Comparison of ENCODE assay signal across 27 cellular contexts in the genomic region with DNA sequence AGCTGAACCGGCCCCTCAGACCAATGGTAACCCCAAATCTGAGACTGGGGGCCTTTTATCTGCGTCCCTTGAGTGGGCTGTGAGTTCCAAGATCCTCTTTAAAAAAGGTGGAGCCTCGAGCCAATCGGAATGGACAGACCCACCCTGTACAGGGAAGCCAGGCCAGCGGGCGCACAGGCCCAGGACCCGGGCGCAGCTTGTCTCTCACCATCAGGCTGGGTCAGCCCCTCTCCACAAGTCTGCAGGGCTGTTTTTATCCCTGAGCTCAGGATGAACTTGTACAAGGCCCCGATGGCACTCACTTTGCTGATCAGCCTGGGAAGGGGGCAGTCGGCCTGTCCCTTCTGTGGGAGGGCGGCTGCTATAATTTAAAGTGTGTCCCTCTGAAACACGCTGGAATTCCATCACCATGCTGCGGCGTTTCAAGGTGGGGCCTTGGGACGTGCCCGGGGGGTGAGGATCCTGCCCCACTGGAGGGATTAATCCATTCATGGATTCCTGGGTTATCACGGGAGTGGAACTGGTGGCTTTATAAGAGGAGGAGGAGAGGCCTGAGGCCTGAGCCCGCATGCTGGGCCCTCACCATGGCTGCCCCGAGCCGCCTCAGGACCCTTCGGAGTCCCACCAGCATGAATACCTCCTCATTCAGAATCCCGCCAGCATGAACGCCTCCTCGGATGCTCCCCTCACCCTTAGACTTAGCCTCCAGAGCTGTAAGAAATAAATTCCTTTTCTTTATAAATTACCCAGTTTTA. TPM values are rescaled to one million over a fixed set of nuclear protein-coding genes. Genes with fewer than 3 reads are reported as not detected.
"Had no signal": no experiment of that assay in that cellular context is flagged by ENCODE, and none has a peak within 500 bp of the region (broad histone marks: within the 10 kb centered on the region; RNA-seq: fewer than 3 reads in every experiment).

No MANE protein-coding gene starts in this region.

- H3K36me3 ChIP-seq: adrenal gland, breast epithelium, SJCRH30, WERI-Rb-1 had no signal

- H3K27ac ChIP-seq: adrenal gland, SJCRH30, WERI-Rb-1 had no signal

- H3K4me3 ChIP-seq: adrenal gland, SJCRH30 had no signal

- H3K9me3 ChIP-seq: adrenal gland, breast epithelium, SJCRH30, SK-N-SH had no signal

- ATAC-seq: activated CD4-positive, alpha-beta T cell treated with anti-CD3 and anti-CD28 coated beads for 36 hours; activated CD8-positive, alpha-beta T cell treated with anti-CD3 and anti-CD28 coated beads for 36 hours; activated T-cell treated with anti-CD3 and anti-CD28 coated beads, Interleukin-2, amount 50 U/mL, for 72 hours had no signal

- H3K27me3 ChIP-seq: adrenal gland, breast epithelium had no signal

- H3K36me3 Mint-ChIP-seq: activated naive CD8-positive, alpha-beta T cell treated with anti-CD3 and anti-CD28 coated beads, Interleukin-2, amount 10 ng/mL, durations not matched to agents 7 days and 5 days had no signal

- H3K9me3 Mint-ChIP-seq: activated CD8-positive, alpha-beta T cell treated with anti-CD3 and anti-CD28 coated beads for 36 hours; activated naive CD8-positive, alpha-beta T cell treated with anti-CD3 and anti-CD28 coated beads, Interleukin-2, amount 10 ng/mL, durations not matched to agents 7 days and 5 days; activated T-cell treated with anti-CD3 and anti-CD28 coated beads, Interleukin-2, amount 50 U/mL, for 72 hours; activated T-helper 2 cell treated with anti-CD3 and anti-CD28 coated beads, Interferon-gamma antibody, Interleukin-2, Interleukin-4, amounts not matched to agents 10 μg/mL and 5 μg/mL and 100 μg/mL, durations not matched to agents 14 hours and 24 hours and 36 hours had no signal

- H3K27me3 Mint-ChIP-seq: activated CD4-positive, alpha-beta T cell treated with anti-CD3 and anti-CD28 coated beads for 36 hours had no signal

- H3K27ac Mint-ChIP-seq: activated CD4-positive, alpha-beta T cell treated with anti-CD3 and anti-CD28 coated beads for 36 hours; activated CD8-positive, alpha-beta T cell treated with anti-CD3 and anti-CD28 coated beads for 36 hours; activated naive CD8-positive, alpha-beta T cell treated with anti-CD3 and anti-CD28 coated beads, Interleukin-2, amount 10 ng/mL, durations not matched to agents 7 days and 5 days; activated T-cell treated with anti-CD3 and anti-CD28 coated beads, Interleukin-2, amount 50 U/mL, for 72 hours; activated T-helper 2 cell treated with anti-CD3 and anti-CD28 coated beads, Interferon-gamma antibody, Interleukin-2, Interleukin-4, amounts not matched to agents 10 μg/mL and 5 μg/mL and 100 μg/mL, durations not matched to agents 14 hours and 24 hours and 36 hours had no signal

- H3K9ac ChIP-seq: SK-N-SH had no signal

- H3K4me3 Mint-ChIP-seq: activated CD4-positive, alpha-beta T cell treated with anti-CD3 and anti-CD28 coated beads for 36 hours; activated CD8-positive, alpha-beta T cell treated with anti-CD3 and anti-CD28 coated beads for 36 hours; activated naive CD8-positive, alpha-beta T cell treated with anti-CD3 and anti-CD28 coated beads, Interleukin-2, amount 10 ng/mL, durations not matched to agents 7 days and 5 days had no signal

- H3K4me2 ChIP-seq: SK-N-SH had no signal

- DNase-seq: activated CD4-positive, alpha-beta T cell treated with anti-CD3 and anti-CD28 coated beads for 36 hours; activated CD8-positive, alpha-beta memory T cell treated with anti-CD3 and anti-CD28 coated beads, Interleukin-2, amount 50 U/mL, for 4 hours; activated gamma-delta T cell treated with Interleukin-2 at 50 U/mL for 16 hours; activated naive CD4-positive, alpha-beta T cell treated with anti-CD3 and anti-CD28 coated beads, Interleukin-2, amount 50 U/mL, for 16 hours; activated naive CD8-positive, alpha-beta T cell treated with anti-CD3 and anti-CD28 coated beads, Interleukin-2, amount 10 ng/mL, durations not matched to agents 7 days and 5 days; activated T-cell treated with anti-CD3 and anti-CD28 coated beads, Interleukin-2, amount 50 U/mL, for 72 hours; adrenal gland; aorta; caudate nucleus; Kasumi-1; NCI-H1048; NCI-H146; NCI-H187 treated with DMSO at 0.1 percent for 48 hours; NCI-H2081 treated with DMSO at 0.1 percent for 48 hours; NCI-H446; NCI-H524; Right ventricle myocardium superior; RPMI8226; SJCRH30; SK-N-SH; T-helper 1 cell; WERI-Rb-1 had no signal

RNA-seq across cellular contexts. Expression of gene NOXA1, which starts 14.4 kb away (rescaled TPM):
- total RNA-seq: OCI-LY7, SJCRH30 had no signal

RNA-seq across cellular contexts. Expression of gene ENTPD8, which starts 32.3 kb away (rescaled TPM):
- total RNA-seq: activated CD4-positive, alpha-beta T cell treated with anti-CD3 and anti-CD28 coated beads for 36 hours; activated CD8-positive, alpha-beta T cell treated with anti-CD3 and anti-CD28 coated beads for 36 hours; activated naive CD8-positive, alpha-beta T cell treated with anti-CD3 and anti-CD28 coated beads, Interleukin-2, amount 10 ng/mL, durations not matched to agents 7 days and 5 days; activated T-cell treated with anti-CD3 and anti-CD28 coated beads, Interleukin-2, amount 50 U/mL, for 72 hours; activated T-helper 2 cell treated with anti-CD3 and anti-CD28 coated beads, Interferon-gamma antibody, Interleukin-2, Interleukin-4, amounts not matched to agents 10 μg/mL and 5 μg/mL and 100 μg/mL, durations not matched to agents 14 hours and 24 hours and 36 hours; aorta; OCI-LY7; Right ventricle myocardium superior; SJCRH30; T-helper 2 cell treated with Interferon-gamma antibody and Interleukin-4, amounts not matched to agents 100 ng/mL and 5 ng/mL, for 36 hours had no signal
